ENCODE assay signal across 8 cellular contexts in the genomic region with DNA sequence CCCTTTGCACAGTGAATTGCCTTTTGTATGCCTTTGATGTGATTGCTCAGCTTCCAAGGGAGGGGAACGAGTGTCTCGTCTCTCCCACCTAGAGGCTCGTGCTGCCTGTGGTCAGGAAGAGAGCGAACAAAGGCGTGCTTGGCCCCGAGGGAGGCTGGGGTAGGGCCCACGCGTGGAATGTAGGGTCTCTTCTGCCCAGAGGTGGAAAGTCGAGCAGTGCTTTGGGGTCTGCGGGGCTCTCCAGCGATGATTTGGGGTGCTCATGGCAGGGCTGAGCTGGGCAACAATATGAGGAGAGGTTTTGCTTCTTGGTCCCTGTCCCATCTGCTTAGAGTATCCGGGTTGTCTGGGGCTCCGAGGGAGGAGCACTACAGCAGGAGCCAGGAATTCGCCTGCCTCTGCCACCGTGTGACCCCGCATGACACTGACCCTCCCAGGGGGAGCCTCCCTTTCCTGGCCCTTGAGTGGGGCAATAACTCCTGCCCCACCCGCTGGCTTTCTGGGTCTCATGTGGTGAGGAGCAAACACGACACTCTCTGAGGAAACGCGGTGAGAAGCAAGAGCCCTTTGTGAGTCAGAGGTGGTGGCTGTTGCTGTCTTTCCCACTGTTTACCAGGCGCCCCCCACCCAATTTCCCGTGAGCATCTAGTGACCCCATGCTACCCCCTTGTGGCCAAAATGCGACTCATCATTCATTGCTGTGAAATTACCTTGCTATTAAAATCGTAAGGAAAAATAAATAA. TPM values are rescaled to one million over a fixed set of nuclear protein-coding genes. Genes with fewer than 3 reads are reported as not detected.
DNase-seq lines count a peak whose midpoint lies in the region; ATAC-seq and TF ChIP-seq lines count a peak whose summit lies in the region.

No MANE protein-coding gene starts in this region.

- peak overlapping the region; percentile 48 to 90 (median 72) for H3K4me3 Mint-ChIP-seq in CD4-positive, CD25-positive, alpha-beta regulatory T cell
- peak overlapping the region; percentile 55 for H3K4me3 Mint-ChIP-seq in T-helper 1 cell treated with Interleukin-12 subunit alpha and Interleukin-12 subunit beta and Interleukin-4 antibody, amounts not matched to agents 30 μg/mL and 1 μg/mL, for 36 hours

- no peaks in the 10 kb centered on the region for H3K9me3 ChIP-seq in CD4-positive, CD25-positive, alpha-beta regulatory T cell (ENCODE audit: control insufficient read depth in 2 of 2, low read length in 2 of 2)
- H3K9me3 ChIP-seq in KOPT-K1 (ENCODE audit: insufficient read depth, low read length, poor library complexity, severe bottlenecking) (no peaks in the 10 kb centered on the region), ascending aorta (no peaks in the 10 kb centered on the region), iPS-18a (ENCODE audit: control insufficient read depth, low read depth, low read length) (no peaks in the 10 kb centered on the region)

- no peaks in the 10 kb centered on the region for H3K27me3 ChIP-seq in CD4-positive, CD25-positive, alpha-beta regulatory T cell (ENCODE audit: control insufficient read depth, insufficient read depth, low read length)
- H3K27me3 ChIP-seq in ascending aorta = no peaks in the 10 kb centered on the region
- no peaks in the 10 kb centered on the region for H3K27me3 ChIP-seq in iPS-18a (ENCODE audit: control insufficient read depth, insufficient read depth, low read length)

- peak overlapping the region; percentile 90 to 97 (median 96) for H3K27ac Mint-ChIP-seq in CD4-positive, CD25-positive, alpha-beta regulatory T cell
- peak overlapping the region; percentile 95 for H3K27ac Mint-ChIP-seq in T-helper 1 cell treated with Interleukin-12 subunit alpha and Interleukin-12 subunit beta and Interleukin-4 antibody, amounts not matched to agents 30 μg/mL and 1 μg/mL, for 36 hours

- peak; percentile 47 to 56 for ATAC-seq in CD4-positive, CD25-positive, alpha-beta regulatory T cell (ENCODE audit: low read depth in 2 of 2)
- ATAC-seq in GM18909 (IDR thresholded peaks at IDR 0.05; ENCODE audit: poor library complexity, unreplicated experiment) (no peak), HG02973 (IDR thresholded peaks at IDR 0.05; ENCODE audit: unreplicated experiment) (no peak)

- no peaks in the 10 kb centered on the region for H3K36me3 Mint-ChIP-seq in CD4-positive, CD25-positive, alpha-beta regulatory T cell
- H3K36me3 Mint-ChIP-seq in T-helper 1 cell treated with Interleukin-12 subunit alpha and Interleukin-12 subunit beta and Interleukin-4 antibody, amounts not matched to agents 30 μg/mL and 1 μg/mL, for 36 hours (ENCODE audit: low read depth) = no peaks in the 10 kb centered on the region

- no peaks in the 10 kb centered on the region for H3K27me3 Mint-ChIP-seq in CD4-positive, CD25-positive, alpha-beta regulatory T cell
- no peaks in the 10 kb centered on the region for H3K27me3 Mint-ChIP-seq in T-helper 1 cell treated with Interleukin-12 subunit alpha and Interleukin-12 subunit beta and Interleukin-4 antibody, amounts not matched to agents 30 μg/mL and 1 μg/mL, for 36 hours (ENCODE audit: low read depth)

- H3K4me3 ChIP-seq in CD4-positive, CD25-positive, alpha-beta regulatory T cell (ENCODE audit: low read depth, low read length) = peak overlapping the region; percentile 54
- H3K4me3 ChIP-seq in ascending aorta (no peak overlapping the region), iPS-18a (ENCODE audit: low read length) (peak overlapping the region; percentile 42), skin epidermis (no peak overlapping the region)

- peak; percentile 60 to 86 (median 63) for DNase-seq in CD4-positive, CD25-positive, alpha-beta regulatory T cell
- DNase-seq in ascending aorta (ENCODE audit: low spot score in 2 of 2) = peak in 1 of 2 donors; percentile 76

- H3K9me3 Mint-ChIP-seq in CD4-positive, CD25-positive, alpha-beta regulatory T cell = peaks cover 0 to 1% (median 0%) of the 10 kb centered on the region in 7 donors
- no peaks in the 10 kb centered on the region for H3K9me3 Mint-ChIP-seq in T-helper 1 cell treated with Interleukin-12 subunit alpha and Interleukin-12 subunit beta and Interleukin-4 antibody, amounts not matched to agents 30 μg/mL and 1 μg/mL, for 36 hours

- H3K36me3 ChIP-seq in CD4-positive, CD25-positive, alpha-beta regulatory T cell (ENCODE audit: control insufficient read depth, insufficient read depth, low read length) = no peaks in the 10 kb centered on the region
- H3K36me3 ChIP-seq in KOPT-K1 (ENCODE audit: insufficient read depth, low read length) (no peaks in the 10 kb centered on the region), ascending aorta (no peaks in the 10 kb centered on the region), iPS-18a (ENCODE audit: control insufficient read depth, low read depth, low read length) (no peaks in the 10 kb centered on the region)

- H3K27ac ChIP-seq in CD4-positive, CD25-positive, alpha-beta regulatory T cell (ENCODE audit: insufficient read depth, low read length, poor library complexity, severe bottlenecking) = peak overlapping the region; percentile 83
- peak overlapping the region; percentile 89 for H3K27ac ChIP-seq in KOPT-K1 (ENCODE audit: low read depth, low read length, poor library complexity, severe bottlenecking)
- H3K27ac ChIP-seq in ascending aorta = peak overlapping the region in 1 of 2 donors; percentile 44
- H3K27ac ChIP-seq in iPS-18a (ENCODE audit: low read length) = no peak overlapping the region
- peak overlapping the region in 20 of 21 experiments; percentile 61 to 93 (median 84) for H3K27ac ChIP-seq in skin epidermis

- peaks cover 26 to 70% (median 50%) of the 10 kb centered on the region in 4 donors for H3K4me1 Mint-ChIP-seq in CD4-positive, CD25-positive, alpha-beta regulatory T cell
- H3K4me1 Mint-ChIP-seq in T-helper 1 cell treated with Interleukin-12 subunit alpha and Interleukin-12 subunit beta and Interleukin-4 antibody, amounts not matched to agents 30 μg/mL and 1 μg/mL, for 36 hours (ENCODE audit: low read depth) = peaks cover 83% of the 10 kb centered on the region

- intact Hi-C loops in ascending aorta (cut with DNase I) = loop anchor here (5.0 kb wide), 2 partner anchors 578 to 978 kb away; no protein-coding TSS in a partner anchor

- H3K9ac ChIP-seq in iPS-18a (ENCODE audit: low read length) = peak overlapping the region; percentile 51

- H3K4me1 ChIP-seq in CD4-positive, CD25-positive, alpha-beta regulatory T cell (ENCODE audit: control insufficient read depth, insufficient read depth, low read length, poor library complexity, severe bottlenecking) = peaks cover 64% of the 10 kb centered on the region
- H3K4me1 ChIP-seq in ascending aorta (peaks cover 5 to 25% of the 10 kb centered on the region in 2 donors), iPS-18a (ENCODE audit: control insufficient read depth, low read depth, low read length) (peaks cover 19% of the 10 kb centered on the region)

- peak; percentile 14 to 58 (median 23) for TF ChIP-seq CTCF in ascending aorta (IDR thresholded peaks at IDR 0.05)

RNA-seq across cellular contexts. Expression of gene CCNL1, which starts 29.6 kb away (rescaled TPM):
- total RNA-seq in CD4-positive, CD25-positive, alpha-beta regulatory T cell = 1,080 TPM
- 10 to 100 TPM; 48.7 to 71.3 (median 57.9) TPM for polyA plus RNA-seq in CD4-positive, CD25-positive, alpha-beta regulatory T cell
- 241 TPM for total RNA-seq in ascending aorta

Comparison
In these comparisons a context has a peak if more than half of its experiments do, and no peak if none do; other contexts are left out.
1. ATAC-seq: peak in CD4-positive, CD25-positive, alpha-beta regulatory T cell (2 of 2); none in GM18909 (single experiment) and HG02973 (single experiment).
2. H3K4me3 ChIP-seq: peak in CD4-positive, CD25-positive, alpha-beta regulatory T cell (single experiment) and iPS-18a (single experiment); none in ascending aorta (0 of 2) and skin epidermis (0 of 7).